8 cellular contexts compared by ENCODE assay signal in the genomic region with DNA sequence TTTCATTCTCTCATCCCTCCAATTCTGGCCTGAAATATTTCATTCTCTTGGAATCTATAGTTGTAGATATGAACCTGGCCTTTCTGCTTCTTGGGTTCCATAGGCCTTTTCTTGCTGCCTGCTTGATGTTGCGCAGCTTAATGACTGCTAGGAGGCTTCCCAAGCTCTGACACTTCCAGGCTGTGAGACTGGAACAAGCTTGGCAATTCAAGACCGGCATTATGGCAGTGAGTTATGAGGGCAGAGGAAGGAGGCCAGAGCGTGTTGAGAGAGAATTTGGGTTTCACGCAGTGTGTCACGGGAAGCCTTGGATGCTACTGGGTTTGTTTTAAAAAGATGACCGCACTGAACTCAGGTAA. TPM values are rescaled to one million over a fixed set of nuclear protein-coding genes. Genes with fewer than 3 reads are reported as not detected.
DNase-seq lines count a peak whose midpoint lies in the region; ATAC-seq lines count a peak whose summit lies in the region.

No MANE protein-coding gene starts in this region.

- H3K9ac ChIP-seq in iPS-20b (ENCODE audit: low read depth, low read length) = no peak overlapping the region

- ATAC-seq in stimulated activated naive CD8-positive, alpha-beta T cell treated with anti-CD3 and anti-CD28 coated beads, Interleukin-15, amount 100 ng/mL, for 72 hours = no peak

- peak overlapping the region; percentile 67 for H3K4me3 Mint-ChIP-seq in activated naive CD8-positive, alpha-beta T cell treated with anti-CD3 and anti-CD28 coated beads for 36 hours
- H3K4me3 Mint-ChIP-seq in stimulated activated naive CD8-positive, alpha-beta T cell treated with anti-CD3 and anti-CD28 coated beads, Interleukin-15, amount 100 ng/mL, for 72 hours = peak overlapping the region; percentile 70 to 75

- no peaks in the 10 kb centered on the region for H3K9me3 Mint-ChIP-seq in activated naive CD8-positive, alpha-beta T cell treated with anti-CD3 and anti-CD28 coated beads for 36 hours
- H3K9me3 Mint-ChIP-seq in stimulated activated naive CD8-positive, alpha-beta T cell treated with anti-CD3 and anti-CD28 coated beads, Interleukin-15, amount 100 ng/mL, for 72 hours = no peaks in the 10 kb centered on the region

- peak overlapping the region; percentile 67 for H3K4me3 ChIP-seq in iPS-20b (ENCODE audit: low read length)

- peaks cover 6% of the 10 kb centered on the region; the same call in 1 of the 2 replicates for H3K4me1 ChIP-seq in iPS-20b (ENCODE audit: insufficient read depth, low read length)

- peaks cover 25% of the 10 kb centered on the region for H3K36me3 ChIP-seq in iPS-20b (ENCODE audit: insufficient read depth, low read depth, low read length)

- H3K9me3 ChIP-seq in iPS-20b (ENCODE audit: insufficient read depth, low read depth, low read length) = no peaks in the 10 kb centered on the region

- DNase-seq in NCI-H82 (lab: John Stamatoyannopoulos, UW) (peak; percentile 29), NCI-H82 treated with DMSO at 0.1 percent for 48 hours (lab: John Stamatoyannopoulos, UW; ENCODE audit: unreplicated experiment) (no peak), activated gamma-delta T cell treated with Interleukin-2 at 50 U/mL for 16 hours (no peak), GOT3 (lab: John Stamatoyannopoulos, UW) (no peak), CD1c-positive myeloid dendritic cell (ENCODE audit: extremely low spot score) (no peak)
- DNase-seq in activated naive CD8-positive, alpha-beta T cell treated with anti-CD3 and anti-CD28 coated beads for 36 hours = no peak
- no peak for DNase-seq in stimulated activated naive CD8-positive, alpha-beta T cell treated with anti-CD3 and anti-CD28 coated beads, Interleukin-15, amount 100 ng/mL, for 72 hours

- H3K27ac Mint-ChIP-seq in activated naive CD8-positive, alpha-beta T cell treated with anti-CD3 and anti-CD28 coated beads for 36 hours = peak overlapping the region; percentile 27
- peak overlapping the region; percentile 18 to 61 for H3K27ac Mint-ChIP-seq in stimulated activated naive CD8-positive, alpha-beta T cell treated with anti-CD3 and anti-CD28 coated beads, Interleukin-15, amount 100 ng/mL, for 72 hours

- no peaks in the 10 kb centered on the region for H3K27me3 Mint-ChIP-seq in activated naive CD8-positive, alpha-beta T cell treated with anti-CD3 and anti-CD28 coated beads for 36 hours
- H3K27me3 Mint-ChIP-seq in stimulated activated naive CD8-positive, alpha-beta T cell treated with anti-CD3 and anti-CD28 coated beads, Interleukin-15, amount 100 ng/mL, for 72 hours = no peaks in the 10 kb centered on the region

- no peaks in the 10 kb centered on the region for H3K27me3 ChIP-seq in iPS-20b (ENCODE audit: insufficient read depth, low read length)

- peaks cover 30% of the 10 kb centered on the region for H3K4me1 Mint-ChIP-seq in activated naive CD8-positive, alpha-beta T cell treated with anti-CD3 and anti-CD28 coated beads for 36 hours
- H3K4me1 Mint-ChIP-seq in stimulated activated naive CD8-positive, alpha-beta T cell treated with anti-CD3 and anti-CD28 coated beads, Interleukin-15, amount 100 ng/mL, for 72 hours = peaks cover 40% of the 10 kb centered on the region

- H3K27ac ChIP-seq in iPS-20b (ENCODE audit: low read length) = no peak overlapping the region

- peaks cover 16% of the 10 kb centered on the region for H3K36me3 Mint-ChIP-seq in activated naive CD8-positive, alpha-beta T cell treated with anti-CD3 and anti-CD28 coated beads for 36 hours

RNA-seq across cellular contexts. Expression of gene DNAJC5, which starts 0.9 kb away (rescaled TPM):
- 10 to 100 TPM; 32.1 to 32.9 TPM for total RNA-seq in activated naive CD8-positive, alpha-beta T cell treated with anti-CD3 and anti-CD28 coated beads for 36 hours

RNA-seq across cellular contexts. Expression of gene TPD52L2, which starts 28.9 kb away (rescaled TPM):
- total RNA-seq in activated naive CD8-positive, alpha-beta T cell treated with anti-CD3 and anti-CD28 coated beads for 36 hours = 10 to 100 TPM; 58.6 to 58.9 TPM

RNA-seq across cellular contexts. Expression of gene ABHD16B, which starts 32.7 kb away (rescaled TPM):
- not detected for total RNA-seq in activated naive CD8-positive, alpha-beta T cell treated with anti-CD3 and anti-CD28 coated beads for 36 hours
